ENCODE assay signal across 30 cellular contexts in the genomic region with DNA sequence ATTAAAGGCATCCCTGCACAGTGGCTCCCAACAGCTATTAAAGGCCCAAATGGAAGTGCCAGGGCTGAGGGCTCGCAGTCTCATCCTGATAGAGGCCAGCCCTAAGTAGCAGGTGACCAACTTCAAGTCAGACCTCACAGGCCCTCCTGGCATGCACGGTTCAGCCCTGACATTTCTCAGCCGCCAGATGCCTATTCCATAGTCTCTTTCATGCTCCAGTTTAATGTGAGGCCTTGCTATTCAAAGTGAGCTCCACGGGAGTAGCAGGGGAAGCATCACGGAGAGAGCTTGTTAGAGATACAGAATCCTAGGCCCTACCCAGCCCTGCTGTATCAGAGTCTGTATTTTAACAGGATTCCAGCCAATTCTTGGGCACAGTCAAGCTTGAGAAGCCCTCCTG. TPM values are rescaled to one million over a fixed set of nuclear protein-coding genes. Genes with fewer than 3 reads are reported as not detected.
DNase-seq lines count a peak whose midpoint lies in the region; ATAC-seq and TF ChIP-seq lines count a peak whose summit lies in the region.
"Had no signal": no experiment of that assay in that cellular context is flagged by ENCODE, and none has a peak within 500 bp of the region (broad histone marks: within the 10 kb centered on the region; RNA-seq: fewer than 3 reads in every experiment).

No MANE protein-coding gene starts in this region.

- no peak overlapping the region for H2BK120ac ChIP-seq in mesenchymal stem cell (ENCODE audit: low read depth, low read length)

- no peak overlapping the region for H2BK5ac ChIP-seq in mesenchymal stem cell (ENCODE audit: low read depth, low read length, poor library complexity, severe bottlenecking)

- no peak overlapping the region for H3K23ac ChIP-seq in mesenchymal stem cell (ENCODE audit: low read length in 2 of 2)

- no peak overlapping the region for H3K4me2 ChIP-seq in mesenchymal stem cell (ENCODE audit: low read length, poor library complexity, severe bottlenecking)

- H3K9ac ChIP-seq in mesenchymal stem cell (ENCODE audit: low read length) = no peak overlapping the region

- in situ Hi-C loops in gastrocnemius medialis (cut with MboI; ENCODE audit: low sequenced_read_pairs in 4 of 4) = loop anchor here in 1 of 4 donors (25.0 kb wide), 1 partner anchor 100 kb away; no protein-coding TSS in a partner anchor

- peak overlapping the region; percentile 1 for H3K4me3 ChIP-seq in cardiac muscle cell
- H3K4me3 ChIP-seq in breast epithelium = no peak overlapping the region
- no peak overlapping the region for H3K4me3 ChIP-seq in mesenchymal stem cell (ENCODE audit: insufficient read depth in 1 of 2, low read depth in 1 of 2, low read length in 2 of 2)
- H3K4me3 ChIP-seq in testis = no peak overlapping the region
- no peak overlapping the region for H3K4me3 ChIP-seq in gastrocnemius medialis
- H3K4me3 ChIP-seq: HAP-1, right lobe of liver, SK-N-MC had no signal

- 97% methylated on average over 5 of the region's 5 CpGs for WGBS in mesenchymal stem cell
- WGBS in testis, 2 donors = 76 to 77% methylated on average over 5 of the region's 5 CpGs

- H3K27me3 ChIP-seq in cardiac muscle cell = no peaks in the 10 kb centered on the region
- H3K27me3 ChIP-seq in breast epithelium = no peaks in the 10 kb centered on the region
- no peaks in the 10 kb centered on the region for H3K27me3 ChIP-seq in mesenchymal stem cell (ENCODE audit: control insufficient read depth in 1 of 2, insufficient read depth in 1 of 2, low read length in 2 of 2)
- H3K27me3 ChIP-seq in testis = no peaks in the 10 kb centered on the region
- no peaks in the 10 kb centered on the region for H3K27me3 ChIP-seq in gastrocnemius medialis
- H3K27me3 ChIP-seq: neutrophil, right lobe of liver had no signal

- TF ChIP-seq POLR2A in breast epithelium (IDR thresholded peaks at IDR 0.05) = no peak
- no peak for TF ChIP-seq POLR2A in testis (IDR thresholded peaks at IDR 0.05)
- no peak for TF ChIP-seq POLR2A in gastrocnemius medialis (IDR thresholded peaks at IDR 0.05)

- intact Hi-C loops in left ventricle myocardium superior (cut with micrococcal nuclease) = no loop called here
- intact Hi-C loops in breast epithelium (cut with DNase I; ENCODE audit: low total_unique reads) = no loop called here
- intact Hi-C loops in testis (cut with DNase I; ENCODE audit: low total_unique reads) = loop anchor here (10.0 kb wide), 1 partner anchor 93 kb away; no protein-coding TSS in a partner anchor
- intact Hi-C loops in gastrocnemius medialis (cut with DNase I; ENCODE audit: low total_unique reads) = loop anchor here (5.0 kb wide), 1 partner anchor 40 kb away; no protein-coding TSS in a partner anchor

- H2AFZ ChIP-seq in mesenchymal stem cell (ENCODE audit: low read depth, low read length) = no peak overlapping the region

- H2BK12ac ChIP-seq in mesenchymal stem cell (ENCODE audit: low read length in 2 of 2) = peak overlapping the region; percentile 19 to 76

- H3K79me1 ChIP-seq in mesenchymal stem cell (replicated peaks; ENCODE audit: low read length, poor library complexity, severe bottlenecking) = peaks cover 38% of the 10 kb centered on the region

- peaks cover 5% of the 10 kb centered on the region for H3K36me3 ChIP-seq in cardiac muscle cell
- no peaks in the 10 kb centered on the region for H3K36me3 ChIP-seq in breast epithelium
- peaks cover 6 to 8% of the 10 kb centered on the region in 2 experiments for H3K36me3 ChIP-seq in mesenchymal stem cell (ENCODE audit: control insufficient read depth in 1 of 2, insufficient read depth in 2 of 2, low read depth in 1 of 2, low read length in 2 of 2)
- H3K36me3 ChIP-seq in testis (ENCODE audit: low read depth, missing control alignments) = no peaks in the 10 kb centered on the region
- H3K36me3 ChIP-seq in gastrocnemius medialis = no peaks in the 10 kb centered on the region
- H3K36me3 ChIP-seq: HAP-1, neutrophil, right lobe of liver had no signal

- no peak overlapping the region for H4K8ac ChIP-seq in mesenchymal stem cell (ENCODE audit: low read length)

- H2BK15ac ChIP-seq in mesenchymal stem cell (ENCODE audit: low read depth, poor library complexity, severe bottlenecking) = no peak overlapping the region

- H3K4ac ChIP-seq in mesenchymal stem cell (ENCODE audit: low read depth in 1 of 2, low read length in 2 of 2) = no peak overlapping the region

- no peak for TF ChIP-seq CTCF in cardiac muscle cell (IDR thresholded peaks at IDR 0.05; ENCODE audit: low read depth, low read length)
- no peak for TF ChIP-seq CTCF in breast epithelium (IDR thresholded peaks at IDR 0.05)
- no peak for TF ChIP-seq CTCF in testis (IDR thresholded peaks at IDR 0.05)
- no peak for TF ChIP-seq CTCF in gastrocnemius medialis (IDR thresholded peaks at IDR 0.05 in 4 of 5, conservative IDR thresholded peaks at IDR 0.05 in 1 of 5)

- H3K4me1 ChIP-seq in cardiac muscle cell (ENCODE audit: low read depth) (peaks cover 95% of the 10 kb centered on the region), breast epithelium (peaks cover 0 to 15% of the 10 kb centered on the region in 2 donors), mesenchymal stem cell (ENCODE audit: control insufficient read depth, insufficient read depth, low read depth, low read length) (peaks cover 17% of the 10 kb centered on the region), testis (peaks cover 73% of the 10 kb centered on the region), gastrocnemius medialis (peaks cover 12 to 33% of the 10 kb centered on the region in 2 donors)
- H3K4me1 ChIP-seq: right lobe of liver had no signal

- H2AK5ac ChIP-seq in mesenchymal stem cell (ENCODE audit: low read length, severe bottlenecking) = peak overlapping the region; percentile 45

- peak overlapping the region; percentile 16 for H4K91ac ChIP-seq in mesenchymal stem cell (ENCODE audit: low read length)

- H3K14ac ChIP-seq in mesenchymal stem cell (ENCODE audit: low read length in 2 of 2) = no peak overlapping the region

- no peak for ATAC-seq in left ventricle myocardium superior
- no peak for ATAC-seq in GM21619 (IDR thresholded peaks at IDR 0.05; ENCODE audit: unreplicated experiment)
- no peak for ATAC-seq in HG03378 (IDR thresholded peaks at IDR 0.05; ENCODE audit: unreplicated experiment)
- no peak for ATAC-seq in gastrocnemius medialis
- ATAC-seq: HepG2, left lobe of liver, right lobe of liver, T-helper 17 cell had no signal

- peak in 1 of 2 donors; percentile 60 for DNase-seq in cardiac muscle cell (ENCODE audit: low read depth in 1 of 2, low spot score in 1 of 2)
- DNase-seq in left ventricle myocardium superior = no peak
- DNase-seq in breast epithelium (ENCODE audit: low spot score in 2 of 2) = no peak
- DNase-seq in mesenchymal stem cell = no peak
- DNase-seq in testis = no peak
- DNase-seq in gastrocnemius medialis = no peak
- DNase-seq: 8988T; activated CD4-positive, alpha-beta T cell treated with anti-CD3 and anti-CD28 coated beads, Interleukin-2, amount 50 U/mL, for 48 hours; activated CD4-positive, CD25-positive, alpha-beta regulatory T cell; activated T-cell treated with anti-CD3 and anti-CD28 coated beads, Interleukin-2, amount 50 U/mL, for 48 hours; Caco-2; Kasumi-1; midbrain; naive B cell; NCI-H1436; NCI-H345; NCI-H774; posterior cingulate gyrus; right lobe of liver; RPMI8226; stimulated activated CD4-positive, alpha-beta T cell treated with anti-CD3 and anti-CD28 coated beads, Interleukin-4, amount 100 ng/mL, for 1 hour; substantia nigra; T-helper 17 cell had no signal

- H3K27ac ChIP-seq in cardiac muscle cell (peak overlapping the region; percentile 98), breast epithelium (peak overlapping the region; percentile 70 to 85), mesenchymal stem cell (ENCODE audit: low read length, poor library complexity, severe bottlenecking) (no peak overlapping the region), testis (peak overlapping the region; percentile 55 to 76), gastrocnemius medialis (peak overlapping the region in 2 of 4 donors; percentile 28 to 53)
- H3K27ac ChIP-seq: neutrophil, right lobe of liver, SK-N-MC had no signal

- H3K18ac ChIP-seq in mesenchymal stem cell (ENCODE audit: low read depth in 1 of 2, low read length in 2 of 2) = peak overlapping the region in 1 of 2 experiments; percentile 13

- H3K9me3 ChIP-seq in cardiac muscle cell (ENCODE audit: low read depth) (no peaks in the 10 kb centered on the region), breast epithelium (no peaks in the 10 kb centered on the region), mesenchymal stem cell (ENCODE audit: control insufficient read depth, low read length) (no peaks in the 10 kb centered on the region), testis (no peaks in the 10 kb centered on the region), gastrocnemius medialis (no peaks in the 10 kb centered on the region)
- H3K9me3 ChIP-seq: Caco-2, HAP-1, neutrophil, right lobe of liver had no signal

RNA-seq across cellular contexts. Expression of gene LHFPL2, which starts 11.1 kb away (rescaled TPM):
- total RNA-seq in cardiac muscle cell = 126 TPM in 2 replicates
- 96.6 and 101 TPM in 2 replicates for polyA plus RNA-seq in cardiac muscle cell
- total RNA-seq in left ventricle myocardium superior = 5.4 TPM
- total RNA-seq in breast epithelium = 10 to 100 TPM; 36.8 to 61.8 (median 41.3) TPM
- polyA plus RNA-seq in mesenchymal stem cell (2013, experiment 1 of 2) = 13.5 TPM
- polyA plus RNA-seq in mesenchymal stem cell (2013, experiment 2 of 2) = 11.5 TPM
- total RNA-seq in testis = 10 to 100 TPM; 42.8 to 48.6 TPM
- 24.8 TPM for polyA plus RNA-seq in testis (ENCODE audit: insufficient read depth, low read depth, low replicate concordance)
- total RNA-seq in gastrocnemius medialis = 1 to 10 TPM; 3.4 to 4.7 (median 3.5) TPM

Comparison
In these comparisons a context has a peak if more than half of its experiments do, and no peak if none do; other contexts are left out.
1. intact Hi-C loops: an anchor here in testis (10.0 kb wide) and gastrocnemius medialis (5.0 kb wide); none called in left ventricle myocardium superior and breast epithelium.